18 cellular contexts compared by ENCODE assay signal in the genomic region with DNA sequence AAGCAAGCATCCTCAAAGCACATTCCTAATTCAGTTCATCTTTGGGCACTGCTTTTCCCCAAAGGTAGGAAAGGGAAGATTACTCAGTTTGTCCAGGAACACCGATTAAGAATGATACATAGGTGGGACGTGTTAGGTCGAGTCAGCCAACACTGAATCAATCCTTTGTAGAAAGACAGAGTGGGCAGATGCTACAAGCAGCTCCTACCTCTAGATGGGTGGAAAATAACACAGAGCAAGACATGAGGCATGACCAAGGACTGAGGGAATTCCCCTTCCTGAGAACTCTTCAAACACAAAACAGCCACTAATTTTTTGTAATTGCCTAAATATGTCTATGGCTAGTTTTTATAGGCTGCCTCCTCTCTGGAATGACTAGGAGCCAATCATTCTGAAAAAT.
"Had no signal": no experiment of that assay in that cellular context is flagged by ENCODE, and none has a peak within 500 bp of the region (broad histone marks: within the 10 kb centered on the region; RNA-seq: fewer than 3 reads in every experiment).

No MANE protein-coding gene starts in this region.

- H3K27ac Mint-ChIP-seq: activated CD4-positive, alpha-beta memory T cell treated with anti-CD3 and anti-CD28 coated beads, Interleukin-2, amount 10 ng/mL, durations not matched to agents 7 days and 5 days; activated naive CD8-positive, alpha-beta T cell treated with anti-CD3 and anti-CD28 coated beads, Interleukin-2, amount 10 ng/mL, durations not matched to agents 7 days and 5 days; effector memory CD8-positive, alpha-beta T cell; stimulated activated memory B cell treated with anti-CD40 and anti-IgM and Interleukin-4, amounts not matched to agents 10 μg/mL and 1 μg/mL and 100 μg/mL, for 72 hours; T-helper 17 cell had no signal

- H3K36me3 Mint-ChIP-seq: activated naive CD8-positive, alpha-beta T cell treated with anti-CD3 and anti-CD28 coated beads, Interleukin-2, amount 10 ng/mL, durations not matched to agents 7 days and 5 days; stimulated activated memory B cell treated with anti-CD40 and anti-IgM and Interleukin-4, amounts not matched to agents 10 μg/mL and 1 μg/mL and 100 μg/mL, for 72 hours had no signal

- H3K27me3 ChIP-seq: ovary had no signal

- H3K4me1 Mint-ChIP-seq: stimulated activated memory B cell treated with anti-CD40 and anti-IgM and Interleukin-4, amounts not matched to agents 10 μg/mL and 1 μg/mL and 100 μg/mL, for 72 hours; T-helper 17 cell had no signal

- H3K36me3 ChIP-seq: gastrocnemius medialis, ovary, WERI-Rb-1 had no signal

- H3K4me3 Mint-ChIP-seq: activated CD4-positive, alpha-beta memory T cell treated with anti-CD3 and anti-CD28 coated beads, Interleukin-2, amount 10 ng/mL, durations not matched to agents 7 days and 5 days; activated naive CD8-positive, alpha-beta T cell treated with anti-CD3 and anti-CD28 coated beads, Interleukin-2, amount 10 ng/mL, durations not matched to agents 7 days and 5 days; effector memory CD8-positive, alpha-beta T cell; stimulated activated memory B cell treated with anti-CD40 and anti-IgM and Interleukin-4, amounts not matched to agents 10 μg/mL and 1 μg/mL and 100 μg/mL, for 72 hours had no signal

- H3K4me3 ChIP-seq: gastrocnemius medialis, lung, ovary had no signal

- H3K27ac ChIP-seq: gastrocnemius medialis, ovary, WERI-Rb-1 had no signal

- H3K9me3 ChIP-seq: gastrocnemius medialis, ovary had no signal

- H3K9me3 Mint-ChIP-seq: activated CD4-positive, alpha-beta memory T cell treated with anti-CD3 and anti-CD28 coated beads, Interleukin-2, amount 10 ng/mL, durations not matched to agents 7 days and 5 days; activated naive CD8-positive, alpha-beta T cell treated with anti-CD3 and anti-CD28 coated beads, Interleukin-2, amount 10 ng/mL, durations not matched to agents 7 days and 5 days; effector memory CD8-positive, alpha-beta T cell; stimulated activated memory B cell treated with anti-CD40 and anti-IgM and Interleukin-4, amounts not matched to agents 10 μg/mL and 1 μg/mL and 100 μg/mL, for 72 hours had no signal

- ATAC-seq: effector memory CD8-positive, alpha-beta T cell; gastrocnemius medialis; sciatic nerve; stimulated activated memory B cell treated with anti-CD40 and anti-IgM and Interleukin-4, amounts not matched to agents 10 μg/mL and 1 μg/mL and 100 μg/mL, for 72 hours; T-helper 17 cell had no signal

- DNase-seq: activated CD4-positive, alpha-beta memory T cell treated with anti-CD3 and anti-CD28 coated beads, Interleukin-2, amount 10 ng/mL, durations not matched to agents 7 days and 5 days; activated CD8-positive, alpha-beta memory T cell treated with anti-CD3 and anti-CD28 coated beads, Interleukin-2, amount 50 U/mL, for 48 hours; activated effector memory CD4-positive, alpha-beta T cell treated with Interleukin-2 at 50 U/mL for 16 hours; activated naive CD8-positive, alpha-beta T cell treated with anti-CD3 and anti-CD28 coated beads, Interleukin-2, amount 10 ng/mL, durations not matched to agents 7 days and 5 days; aorta; dermis blood vessel endothelial cell; effector memory CD8-positive, alpha-beta T cell; gastrocnemius medialis; islet precursor cell; midbrain; ovary; stimulated activated CD4-positive, alpha-beta T cell treated with anti-CD3 and anti-CD28 coated beads, Interleukin-2, amount 100 ng/mL, for 24 hours; T-helper 17 cell; trophoblast cell; WERI-Rb-1 had no signal
